Comparison of ENCODE assay signal across 2 cellular contexts in genomic region chr7:94507962-94508361, GRCh38.
TF ChIP-seq lines count a peak whose summit lies in the region.

No MANE protein-coding gene starts in this region.

TF ChIP-seq in HepG2, 621 proteins besides CTCF, POLR2A, EP300 and RAD21:
- TF ChIP-seq DPF2 (CRISPR knock-in tag; IDR thresholded peaks at IDR 0.05; ENCODE audit: borderline replicate concordance, low read depth) (no peak), ATF7 (IDR thresholded peaks at IDR 0.05) (peak; percentile 67), ATF7 (CRISPR knock-in tag; IDR thresholded peaks at IDR 0.05) (no peak)
TF ChIP-seq in HepG2: peak in this region for 1.

TF ChIP-seq in GM12878, 131 proteins besides CTCF, POLR2A, EP300 and RAD21:
- TF ChIP-seq, protein P1, sequence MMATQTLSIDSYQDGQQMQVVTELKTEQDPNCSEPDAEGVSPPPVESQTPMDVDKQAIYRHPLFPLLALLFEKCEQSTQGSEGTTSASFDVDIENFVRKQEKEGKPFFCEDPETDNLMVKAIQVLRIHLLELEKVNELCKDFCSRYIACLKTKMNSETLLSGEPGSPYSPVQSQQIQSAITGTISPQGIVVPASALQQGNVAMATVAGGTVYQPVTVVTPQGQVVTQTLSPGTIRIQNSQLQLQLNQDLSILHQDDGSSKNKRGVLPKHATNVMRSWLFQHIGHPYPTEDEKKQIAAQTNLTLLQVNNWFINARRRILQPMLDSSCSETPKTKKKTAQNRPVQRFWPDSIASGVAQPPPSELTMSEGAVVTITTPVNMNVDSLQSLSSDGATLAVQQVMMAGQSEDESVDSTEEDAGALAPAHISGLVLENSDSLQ (IDR thresholded peaks at IDR 0.05), result peak; percentile 50; the same call in 1 of the 2 replicates
- TF ChIP-seq ATF7 (IDR thresholded peaks at IDR 0.05; ENCODE audit: low read depth) (peak; percentile 46), KAT2A (conservative IDR thresholded peaks at IDR 0.05; ENCODE audit: control insufficient read depth, low read depth, low read length) (no peak), CBFB (IDR thresholded peaks at IDR 0.05; ENCODE audit: low read depth) (no peak)
